ENCODE assay signal across 13 cellular contexts in the genomic region with DNA sequence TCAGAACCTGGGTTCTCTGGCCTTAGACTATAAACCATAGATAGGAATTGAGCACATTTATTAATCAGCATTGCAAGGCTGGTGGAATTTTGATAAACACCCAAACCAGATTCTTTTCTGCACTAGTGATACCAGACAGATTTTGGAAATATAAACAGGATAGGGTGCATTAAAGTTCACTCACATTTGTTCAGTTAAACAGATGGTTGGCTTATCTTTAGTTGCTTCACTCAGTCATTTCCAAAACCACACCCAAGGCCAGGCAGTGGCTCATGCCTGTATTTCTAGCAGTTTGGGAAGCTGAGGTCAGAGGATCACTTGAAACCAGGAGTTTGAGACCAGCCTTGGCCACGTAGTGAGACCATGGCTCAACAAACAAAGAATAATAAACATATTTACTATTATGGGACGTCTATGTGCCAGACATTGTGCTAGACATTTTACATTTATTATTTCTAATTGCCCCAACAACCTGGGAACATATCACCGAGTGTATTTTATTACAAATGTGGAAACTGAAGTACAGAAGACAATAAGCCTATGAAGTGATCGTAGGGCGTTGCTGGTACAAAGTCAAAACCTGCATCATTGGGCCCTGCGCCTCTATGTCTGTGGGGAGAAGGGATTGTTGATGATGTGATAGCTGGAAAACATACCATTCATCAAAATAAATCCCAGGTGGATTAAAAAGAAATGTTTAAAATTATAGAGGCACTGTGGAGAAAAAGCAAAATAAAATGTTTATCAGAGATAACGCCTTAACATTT. TPM values are rescaled to one million over a fixed set of nuclear protein-coding genes. Genes with fewer than 3 reads are reported as not detected.
DNase-seq lines count a peak whose midpoint lies in the region; ATAC-seq and TF ChIP-seq lines count a peak whose summit lies in the region.
"Had no signal": no experiment of that assay in that cellular context is flagged by ENCODE, and none has a peak within 500 bp of the region (broad histone marks: within the 10 kb centered on the region; RNA-seq: fewer than 3 reads in every experiment).

No MANE protein-coding gene starts in this region.

- H3K36me3 ChIP-seq in heart left ventricle: peaks cover 0 to 18% (median 8%) of the 10 kb centered on the region in 9 donors
- H3K36me3 ChIP-seq in sigmoid colon: peaks cover 0 to 13% (median 5%) of the 10 kb centered on the region in 4 donors
- peaks cover 11% of the 10 kb centered on the region for H3K36me3 ChIP-seq in A673 (ENCODE audit: insufficient read depth, low read length, poor library complexity, severe bottlenecking)

- H3K27ac ChIP-seq in heart left ventricle (peak overlapping the region; percentile 54 to 79 (median 68)), sigmoid colon (peak overlapping the region; percentile 8 to 58 (median 40)), A673 (ENCODE audit: low read depth, low read length, poor library complexity, severe bottlenecking) (no peak overlapping the region)

- no peak for TF ChIP-seq EP300 in sigmoid colon (IDR thresholded peaks at IDR 0.05)

- ATAC-seq in T-helper 17 cell (no peak), heart left ventricle (peak in 3 of 4 donors; percentile 39 to 57 (median 53))
- no peak for ATAC-seq in activated CD4-positive, alpha-beta T cell treated with anti-CD3 and anti-CD28 coated beads for 36 hours
- no peak for ATAC-seq in activated T-cell treated with anti-CD3 and anti-CD28 coated beads, Interleukin-2, amount 50 U/mL, for 72 hours (replicated peaks in 1 of 2)

- H3K4me3 Mint-ChIP-seq in T-helper 17 cell: no peak overlapping the region
- no peak overlapping the region for H3K4me3 Mint-ChIP-seq in activated CD4-positive, alpha-beta T cell treated with anti-CD3 and anti-CD28 coated beads for 36 hours
- H3K4me3 Mint-ChIP-seq in activated T-cell treated with anti-CD3 and anti-CD28 coated beads, Interleukin-2, amount 50 U/mL, for 72 hours: peak overlapping the region in 1 of 2 donors; percentile 10
- H3K4me3 Mint-ChIP-seq: activated T-helper 1 cell treated with anti-CD3 and anti-CD28 coated beads, Interleukin-12 subunit alpha, Interleukin-12 subunit beta, Interleukin-2, Interleukin-4 antibody, amounts not matched to agents 30 ng/mL and 10 ng/mL and 1 ng/mL, durations not matched to agents 14 hours and 24 hours and 36 hours had no signal

- H3K4me1 ChIP-seq in heart left ventricle (peaks cover 21 to 98% (median 86%) of the 10 kb centered on the region in 12 donors), sigmoid colon (peaks cover 0 to 85% (median 79%) of the 10 kb centered on the region in 4 donors), A673 (ENCODE audit: insufficient read depth, low read length, poor library complexity, severe bottlenecking) (peaks cover 52% of the 10 kb centered on the region)

- peaks cover 53% of the 10 kb centered on the region for H3K4me1 Mint-ChIP-seq in T-helper 17 cell
- H3K4me1 Mint-ChIP-seq in activated CD4-positive, alpha-beta T cell treated with anti-CD3 and anti-CD28 coated beads for 36 hours: peaks cover 68% of the 10 kb centered on the region
- H3K4me1 Mint-ChIP-seq in activated T-cell treated with anti-CD3 and anti-CD28 coated beads, Interleukin-2, amount 50 U/mL, for 72 hours (ENCODE audit: low read depth): peaks cover 79% of the 10 kb centered on the region

- CTCF ChIA-PET in activated CD4-positive, alpha-beta T cell treated with anti-CD3 and anti-CD28 coated beads for 36 hours (lab: Charles Lee): no interaction called here
- CTCF ChIA-PET in A673 (lab: Charles Lee): no interaction called here

- TF ChIP-seq CTCF in heart left ventricle (IDR thresholded peaks at IDR 0.05) (no peak), sigmoid colon (IDR thresholded peaks at IDR 0.05) (no peak), A673 (conservative IDR thresholded peaks at IDR 0.05; ENCODE audit: low read depth, low read length) (no peak)

- no peak for TF ChIP-seq POLR2A in heart left ventricle (IDR thresholded peaks at IDR 0.05)
- TF ChIP-seq POLR2A in sigmoid colon (IDR thresholded peaks at IDR 0.05): no peak

- no peaks in the 10 kb centered on the region for H3K27me3 Mint-ChIP-seq in T-helper 17 cell
- no peaks in the 10 kb centered on the region for H3K27me3 Mint-ChIP-seq in activated CD4-positive, alpha-beta T cell treated with anti-CD3 and anti-CD28 coated beads for 36 hours
- no peaks in the 10 kb centered on the region for H3K27me3 Mint-ChIP-seq in activated T-cell treated with anti-CD3 and anti-CD28 coated beads, Interleukin-2, amount 50 U/mL, for 72 hours (ENCODE audit: low read depth)

- peak overlapping the region; percentile 21 for H3K27ac Mint-ChIP-seq in T-helper 17 cell
- no peak overlapping the region for H3K27ac Mint-ChIP-seq in activated CD4-positive, alpha-beta T cell treated with anti-CD3 and anti-CD28 coated beads for 36 hours
- H3K27ac Mint-ChIP-seq in activated T-cell treated with anti-CD3 and anti-CD28 coated beads, Interleukin-2, amount 50 U/mL, for 72 hours: no peak overlapping the region
- H3K27ac Mint-ChIP-seq: activated T-helper 1 cell treated with anti-CD3 and anti-CD28 coated beads, Interleukin-12 subunit alpha, Interleukin-12 subunit beta, Interleukin-2, Interleukin-4 antibody, amounts not matched to agents 30 ng/mL and 10 ng/mL and 1 ng/mL, durations not matched to agents 14 hours and 24 hours and 36 hours had no signal

- WGBS in heart left ventricle, 4 donors: 52 to 63% (median 56%) methylated on average over 7 of the region's 7 CpGs
- WGBS in sigmoid colon, 2 donors: 20 to 65% methylated on average over 7 of the region's 7 CpGs

- H3K27me3 ChIP-seq in heart left ventricle (no peaks in the 10 kb centered on the region), sigmoid colon (no peaks in the 10 kb centered on the region), A673 (replicated peaks; ENCODE audit: insufficient read depth, low read depth, low read length, poor library complexity) (no peaks in the 10 kb centered on the region)

- POLR2A ChIA-PET in activated CD4-positive, alpha-beta T cell treated with anti-CD3 and anti-CD28 coated beads for 36 hours (lab: Charles Lee): no interaction called here
- POLR2A ChIA-PET in A673 (lab: Charles Lee; ENCODE audit: low non-redundant PET): no interaction called here

- H3K36me3 Mint-ChIP-seq in T-helper 17 cell (ENCODE audit: low read depth): peaks cover 4% of the 10 kb centered on the region
- H3K36me3 Mint-ChIP-seq in activated CD4-positive, alpha-beta T cell treated with anti-CD3 and anti-CD28 coated beads for 36 hours (ENCODE audit: low read depth): peaks cover 16% of the 10 kb centered on the region
- peaks cover 3 to 9% of the 10 kb centered on the region in 2 donors for H3K36me3 Mint-ChIP-seq in activated T-cell treated with anti-CD3 and anti-CD28 coated beads, Interleukin-2, amount 50 U/mL, for 72 hours (ENCODE audit: insufficient read depth in 2 of 2)

- BruUV-seq in A673 (replicated peaks; lab: Mats Ljungman, UMichigan): no TSS peak

- H3K4me3 ChIP-seq in heart left ventricle (no peak overlapping the region), sigmoid colon (no peak overlapping the region), A673 (ENCODE audit: low read depth, low read length, poor library complexity, severe bottlenecking) (no peak overlapping the region)

- intact Hi-C loops in heart left ventricle (cut with DNase I): no loop called here
- intact Hi-C loops in sigmoid colon (cut with DNase I): no loop called here
- intact Hi-C loops in activated CD4-positive, alpha-beta T cell treated with anti-CD3 and anti-CD28 coated beads for 36 hours (cut with DNase I, micrococcal nuclease): no loop called here
- intact Hi-C loops in A673 (cut with micrococcal nuclease; ENCODE audit: unreplicated experiment): no loop called here

- H3K9me3 Mint-ChIP-seq in activated CD4-positive, alpha-beta T cell treated with anti-CD3 and anti-CD28 coated beads for 36 hours (ENCODE audit: low read depth): no peaks in the 10 kb centered on the region
- H3K9me3 Mint-ChIP-seq in activated T-cell treated with anti-CD3 and anti-CD28 coated beads, Interleukin-2, amount 50 U/mL, for 72 hours: no peaks in the 10 kb centered on the region
- H3K9me3 Mint-ChIP-seq: activated T-helper 1 cell treated with anti-CD3 and anti-CD28 coated beads, Interleukin-12 subunit alpha, Interleukin-12 subunit beta, Interleukin-2, Interleukin-4 antibody, amounts not matched to agents 30 ng/mL and 10 ng/mL and 1 ng/mL, durations not matched to agents 14 hours and 24 hours and 36 hours had no signal

- DNase-seq in EH (ENCODE audit: low read depth) (peak; percentile 41), T-helper 17 cell (no peak), heart left ventricle (peak in 2 of 5 donors; percentile 53 to 59), sigmoid colon (no peak), A673 (ENCODE audit: low spot score) (no peak)
- DNase-seq in activated CD4-positive, alpha-beta T cell treated with anti-CD3 and anti-CD28 coated beads for 36 hours: no peak
- no peak for DNase-seq in activated T-cell treated with anti-CD3 and anti-CD28 coated beads, Interleukin-2, amount 50 U/mL, for 72 hours
- no peak for DNase-seq in activated CD4-positive, alpha-beta T cell treated with anti-CD3 and anti-CD28 coated beads, Interleukin-2, amount 50 U/mL, for 48 hours
- DNase-seq: mesendoderm; NCI-H510A; stimulated activated CD4-positive, alpha-beta T cell treated with anti-CD3 and anti-CD28 coated beads, Interleukin-4, amount 100 ng/mL, for 1 hour; T-helper 1 cell had no signal

- H3K9me3 ChIP-seq in T-helper 17 cell (ENCODE audit: control insufficient read depth, low read length, poor library complexity, severe bottlenecking) (no peaks in the 10 kb centered on the region), heart left ventricle (no peaks in the 10 kb centered on the region), sigmoid colon (no peaks in the 10 kb centered on the region), A673 (ENCODE audit: low read depth, low read length, poor library complexity, severe bottlenecking) (peaks cover 4% of the 10 kb centered on the region)

RNA-seq across cellular contexts. Expression of gene ADD1, which starts 15.0 kb away (rescaled TPM):
- total RNA-seq in T-helper 17 cell: 100 to 1,000 TPM; 211 to 228 TPM
- total RNA-seq in heart left ventricle: 100 to 1,000 TPM; 179 to 275 (median 215) TPM
- polyA plus RNA-seq in heart left ventricle: 100 to 1,000 TPM; 193 to 269 TPM
- 100 to 1,000 TPM; 166 to 378 (median 183) TPM for total RNA-seq in sigmoid colon
- polyA plus RNA-seq in sigmoid colon: 100 to 1,000 TPM; 113 to 162 (median 120) TPM
- 100 to 1,000 TPM; 196 to 206 TPM for total RNA-seq in activated CD4-positive, alpha-beta T cell treated with anti-CD3 and anti-CD28 coated beads for 36 hours
- 100 to 1,000 TPM; 281 to 282 TPM for total RNA-seq in activated T-cell treated with anti-CD3 and anti-CD28 coated beads, Interleukin-2, amount 50 U/mL, for 72 hours
- total RNA-seq in A673 (2021): 232 and 237 TPM in 2 replicates

Comparison
In these comparisons a context has a peak if more than half of its experiments do, and no peak if none do; other contexts are left out.
1. ATAC-seq: peak in heart left ventricle (3 of 4); none in T-helper 17 cell (single experiment), activated CD4-positive, alpha-beta T cell treated with anti-CD3 and anti-CD28 coated beads for 36 hours (single experiment) and activated T-cell treated with anti-CD3 and anti-CD28 coated beads, Interleukin-2, amount 50 U/mL, for 72 hours (0 of 2).